In the genomic region with DNA sequence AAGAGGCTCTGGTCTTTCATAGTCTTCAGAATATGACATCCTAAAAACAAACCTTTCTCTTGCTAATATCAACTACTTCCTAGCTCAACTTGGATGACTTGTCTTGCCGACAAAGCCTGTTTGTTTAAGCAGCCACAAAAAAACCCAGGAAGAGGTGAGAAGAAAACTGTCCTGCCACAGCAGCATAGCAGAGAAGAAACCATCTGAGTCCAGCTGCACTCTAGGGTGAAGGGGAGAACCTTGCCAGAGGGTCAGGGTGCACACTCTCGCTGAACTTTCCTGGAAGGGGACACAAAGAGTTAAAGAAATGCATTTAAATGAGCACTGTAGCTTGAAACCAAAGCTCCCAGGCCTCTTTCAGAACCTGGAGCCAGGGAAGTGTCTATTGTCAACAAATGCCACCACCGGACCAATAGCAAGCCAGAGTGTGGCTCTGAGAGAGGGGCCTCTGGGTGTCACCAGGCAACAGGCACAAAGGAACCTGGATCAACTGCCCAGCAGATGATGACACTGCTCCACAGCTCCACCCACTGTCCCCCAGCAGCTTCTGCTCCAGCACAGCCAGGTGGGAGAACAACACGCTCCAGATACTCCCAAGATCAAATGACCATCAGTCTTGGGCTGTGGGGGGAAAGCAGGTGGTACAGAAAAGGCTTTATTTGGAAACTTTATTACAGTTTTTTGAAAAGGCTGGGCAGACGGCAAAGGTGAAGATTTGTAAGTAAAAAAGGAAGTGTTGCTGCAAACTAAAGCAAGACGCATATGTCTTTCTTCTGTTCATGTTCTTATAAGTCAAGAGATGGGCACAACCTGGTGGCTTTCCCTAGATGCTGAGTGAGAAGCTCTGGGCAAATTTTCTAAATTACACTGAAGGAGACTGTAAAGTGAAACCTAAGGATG, we compare ENCODE assay signal across 9 cellular contexts.
DNase-seq lines count a peak whose midpoint lies in the region; ATAC-seq and TF ChIP-seq lines count a peak whose summit lies in the region.
"Had no signal": no experiment of that assay in that cellular context is flagged by ENCODE, and none has a peak within 500 bp of the region (broad histone marks: within the 10 kb centered on the region; RNA-seq: fewer than 3 reads in every experiment).

No MANE protein-coding gene starts in this region.

- no peak overlapping the region for H3K4ac ChIP-seq in H9 (ENCODE audit: low read depth, low read length)

- peaks cover 28 to 39% of the 10 kb centered on the region in 2 experiments for H3K4me1 Mint-ChIP-seq in H9

- H3K79me1 ChIP-seq in H9 (ENCODE audit: insufficient read depth, low read depth, low read length, poor library complexity, severe bottlenecking) = no peaks in the 10 kb centered on the region

- H2BK20ac ChIP-seq in H9 (ENCODE audit: low read depth, low read length, poor library complexity, severe bottlenecking) = no peak overlapping the region

- H3K9ac ChIP-seq in H9 (ENCODE audit: extremely low read depth, insufficient read length, low read length) = no peak overlapping the region

- H3K9me3 ChIP-seq in H9 (ENCODE audit: control insufficient read depth, low read depth, low read length) = no peaks in the 10 kb centered on the region
- H3K9me3 ChIP-seq in iPS DF 6.9 (ENCODE audit: control insufficient read depth, insufficient read depth, low read length) = no peaks in the 10 kb centered on the region

- H3K14ac ChIP-seq in H9 (ENCODE audit: insufficient read depth, low read length) = no peak overlapping the region

- no peak overlapping the region for H4K5ac ChIP-seq in H9 (ENCODE audit: insufficient read length, low read depth, low read length)

- no peak overlapping the region for H3K56ac ChIP-seq in H9 (ENCODE audit: insufficient read length, low read depth, low read length)

- no peak overlapping the region for H2BK5ac ChIP-seq in H9 (ENCODE audit: insufficient read length, low read length)

- CTCF ChIA-PET in RWPE1 (lab: Yijun Ruan, JAX) = interaction anchor here (0.7 kb wide), 1 partner anchor 22 kb away, joined by 4 read pairs; no protein-coding TSS in a partner anchor

- H3K27me3 Mint-ChIP-seq in H9 (ENCODE audit: low read depth) = peaks cover 2% of the 10 kb centered on the region

- no peak overlapping the region for H3K4me2 ChIP-seq in H9 (ENCODE audit: insufficient read depth, insufficient read length, low read length)

- H2AFZ ChIP-seq in H9 (ENCODE audit: low read length) = no peak overlapping the region

- no peaks in the 10 kb centered on the region for H3K36me3 ChIP-seq in iPS DF 6.9 (ENCODE audit: control insufficient read depth, insufficient read depth, low read length)

- no peak for ATAC-seq in left ventricle myocardium superior
- ATAC-seq: Right ventricle myocardium inferior had no signal

- DNase-seq in COR-L47 (lab: John Stamatoyannopoulos, UW) (peak; percentile 93), H9 (peak; percentile 90), NCI-H748 treated with DMSO at 0.1 percent for 48 hours (lab: John Stamatoyannopoulos, UW) (peak; percentile 97), iPS DF 6.9 (ENCODE audit: low read depth, low spot score) (peak; percentile 43), left ventricle myocardium superior (no peak), RWPE1 (ENCODE audit: low spot score) (no peak), posterior vena cava (ENCODE audit: low spot score) (no peak), mesenteric fat pad (ENCODE audit: low spot score) (no peak)

- no peak overlapping the region for H4K91ac ChIP-seq in H9 (ENCODE audit: insufficient read length, low read depth, low read length)

- H3T11ph ChIP-seq in H9 (ENCODE audit: low read length) = no peak overlapping the region

- H3K23ac ChIP-seq in H9 (ENCODE audit: insufficient read length, low read depth, low read length) = no peak overlapping the region

- H3K36me3 Mint-ChIP-seq in H9 (ENCODE audit: insufficient read depth in 1 of 3, low read depth in 3 of 3) = no peaks in the 10 kb centered on the region

- H3K79me2 ChIP-seq in H9 (ENCODE audit: insufficient read depth, low read length) = no peaks in the 10 kb centered on the region

- POLR2A ChIA-PET in RWPE1 (lab: Yijun Ruan, JAX; ENCODE audit: low non-redundant PET) = no interaction called here

- no peak overlapping the region for H3K4me3 ChIP-seq in iPS DF 6.9 (ENCODE audit: low read length)

- intact Hi-C loops in left ventricle myocardium superior (cut with micrococcal nuclease) = no loop called here
- intact Hi-C loops in posterior vena cava (cut with DNase I) = no loop called here

- no peaks in the 10 kb centered on the region for H4K20me1 ChIP-seq in H9 (ENCODE audit: control insufficient read depth, insufficient read depth, insufficient read length)

- H3K4me1 ChIP-seq in H9 (ENCODE audit: insufficient read depth, low read length) (peaks cover 2% of the 10 kb centered on the region; the same call in 1 of the 2 replicates), iPS DF 6.9 (ENCODE audit: control insufficient read depth, insufficient read depth, low read length) (peaks cover 3% of the 10 kb centered on the region; the same call in 1 of the 2 replicates)

- H3K4me3 Mint-ChIP-seq in H9 = no peak overlapping the region

- peak overlapping the region in 1 of 3 experiments; percentile 87; a peak in 2 of 7 replicates for H3K27ac Mint-ChIP-seq in H9

- no peak overlapping the region for H2AK5ac ChIP-seq in H9 (ENCODE audit: insufficient read length, low read length)

- H3K27ac ChIP-seq in H9 (ENCODE audit: insufficient read length, low read depth, low read length) (no peak overlapping the region), iPS DF 6.9 (ENCODE audit: low read length) (no peak overlapping the region), RWPE1 (no peak overlapping the region)

- H2BK15ac ChIP-seq in H9 (ENCODE audit: low read depth, low read length) = no peak overlapping the region

- TF ChIP-seq CTCF in H9 (conservative IDR thresholded peaks at IDR 0.05) (peak; percentile 43; the same call in 2 of the 3 replicates), RWPE1 (conservative IDR thresholded peaks at IDR 0.05; ENCODE audit: low read depth) (no peak)

- H3K18ac ChIP-seq in H9 (ENCODE audit: insufficient read length, low read depth, low read length) = peak overlapping the region; percentile 5

- H4K8ac ChIP-seq in H9 (replicated peaks; ENCODE audit: insufficient read length, low read depth, low read length) = no peak overlapping the region

- no CpG with 5 or more reads among the region's 6 CpGs for WGBS in H9 (ENCODE audit: extremely low coverage, insufficient read length, low lambda C conversion rate)
- WGBS in iPS DF 6.9 (ENCODE audit: insufficient coverage, insufficient read length) = no CpG with 5 or more reads among the region's 6 CpGs

- H2BK12ac ChIP-seq in H9 (ENCODE audit: insufficient read length, low read depth, low read length) = no peak overlapping the region

- no peak overlapping the region for H2BK120ac ChIP-seq in H9 (ENCODE audit: low read depth, low read length, poor library complexity, severe bottlenecking)

- H3K9me3 Mint-ChIP-seq in H9 = no peaks in the 10 kb centered on the region

- H3K23me2 ChIP-seq in H9 (ENCODE audit: insufficient read length, low read depth, low read length, poor library complexity, severe bottlenecking) = no peaks in the 10 kb centered on the region

- H3K27me3 ChIP-seq in H9 (ENCODE audit: insufficient read depth, low read length) (no peaks in the 10 kb centered on the region), iPS DF 6.9 (ENCODE audit: control insufficient read depth, insufficient read depth, low read length) (no peaks in the 10 kb centered on the region)

Comparison
In these comparisons a context has a peak if more than half of its experiments do, and no peak if none do; other contexts are left out.
1. DNase-seq: peak in COR-L47 (single experiment), H9 (single experiment), NCI-H748 treated with DMSO at 0.1 percent for 48 hours (single experiment) and iPS DF 6.9 (single experiment); none in left ventricle myocardium superior (single experiment), RWPE1 (single experiment), posterior vena cava (single experiment) and mesenteric fat pad (single experiment).